ENCODE assay signal across 18 cellular contexts in genomic region chr12:98828802-98829600, GRCh38.
"Had no signal": no experiment of that assay in that cellular context is flagged by ENCODE, and none has a peak within 500 bp of the region (broad histone marks: within the 10 kb centered on the region; RNA-seq: fewer than 3 reads in every experiment).

No MANE protein-coding gene starts in this region.

- H3K9me3 ChIP-seq: gastrocnemius medialis, heart left ventricle, pancreas, thoracic aorta had no signal

- FAIRE-seq: pancreas, TTC549 had no signal

- H3K36me3 ChIP-seq: brain microvascular endothelial cell, gastrocnemius medialis, heart left ventricle, pancreas, thoracic aorta had no signal

- DNase-seq: activated CD4-positive, alpha-beta memory T cell treated with anti-CD3 and anti-CD28 coated beads, Interleukin-2, amount 10 ng/mL, durations not matched to agents 7 days and 5 days; activated CD4-positive, alpha-beta T cell treated with anti-CD3 and anti-CD28 coated beads for 4 hours; activated naive CD4-positive, alpha-beta T cell treated with anti-CD3 and anti-CD28 coated beads, Interleukin-2, amount 50 U/mL, for 16 hours; activated T-cell treated with anti-CD3 and anti-CD28 coated beads, Interleukin-2, amount 50 U/mL, for 24 hours; amniotic stem cell; brain microvascular endothelial cell; gastrocnemius medialis; heart left ventricle; left colon; naive thymus-derived CD4-positive, alpha-beta T cell; pancreas; stimulated activated CD4-positive, alpha-beta T cell treated with anti-CD3 and anti-CD28 coated beads, Interleukin-12 subunit alpha, Interleukin-12 subunit beta, amount 100 ng/mL, for 4 hours; stimulated activated CD4-positive, alpha-beta T cell treated with anti-CD3 and anti-CD28 coated beads, Interleukin-2, amount 100 ng/mL, for 24 hours; T-helper 17 cell had no signal

- H3K27ac ChIP-seq: brain microvascular endothelial cell, gastrocnemius medialis, heart left ventricle, pancreas, thoracic aorta had no signal

- H3K4me3 ChIP-seq: gastrocnemius medialis, heart left ventricle, lung, pancreas, thoracic aorta had no signal

- H3K27me3 ChIP-seq: brain microvascular endothelial cell, gastrocnemius medialis, pancreas had no signal

- H3K4me1 ChIP-seq: heart left ventricle, pancreas had no signal

- ATAC-seq: gastrocnemius medialis; heart left ventricle; left colon; naive thymus-derived CD4-positive, alpha-beta T cell; pancreas; T-helper 17 cell; WTC11 had no signal
